Comparison of ENCODE assay signal across 29 cellular contexts in the genomic region with DNA sequence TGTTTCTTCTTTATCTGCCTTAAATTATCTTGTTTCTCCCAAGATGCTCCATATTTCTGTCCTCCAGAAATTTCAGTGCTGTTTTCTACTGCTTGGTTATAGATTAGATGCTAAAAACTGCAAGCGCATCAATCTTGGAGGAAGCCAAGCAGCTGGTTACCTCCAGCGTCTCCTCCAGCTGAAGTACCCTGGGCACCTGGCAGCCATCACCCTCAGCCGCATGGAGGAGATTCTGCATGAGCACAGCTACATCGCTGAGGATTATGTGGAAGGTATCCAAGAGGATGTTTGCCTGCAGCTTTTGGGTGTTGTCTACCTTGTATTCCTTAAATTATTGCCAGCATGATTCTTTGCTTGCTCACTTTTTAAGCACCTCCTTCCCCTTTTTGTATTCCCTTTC. TPM values are rescaled to one million over a fixed set of nuclear protein-coding genes. Genes with fewer than 3 reads are reported as not detected.
"Had no signal": no experiment of that assay in that cellular context is flagged by ENCODE, and none has a peak within 500 bp of the region (broad histone marks: within the 10 kb centered on the region; RNA-seq: fewer than 3 reads in every experiment).

No MANE protein-coding gene starts in this region.

- H3K27ac Mint-ChIP-seq: activated B cell treated with CpG ODN at 0.5 μM for 24 hours; activated CD4-positive, alpha-beta T cell treated with anti-CD3 and anti-CD28 coated beads, Interleukin-2, amount 10 ng/mL, durations not matched to agents 7 days and 5 days; activated CD8-positive, alpha-beta T cell treated with anti-CD3 and anti-CD28 coated beads for 36 hours; activated naive CD4-positive, alpha-beta T cell treated with anti-CD3 and anti-CD28 coated beads for 36 hours; activated naive CD4-positive, alpha-beta T cell treated with anti-CD3 and anti-CD28 coated beads, Interleukin-2, amount 50 U/mL, for 72 hours; activated naive CD8-positive, alpha-beta T cell treated with anti-CD3 and anti-CD28 coated beads for 36 hours; activated T-cell treated with anti-CD3 and anti-CD28 coated beads, Interleukin-2, amount 50 U/mL, for 72 hours; activated T-helper 1 cell treated with anti-CD3 and anti-CD28 coated beads, Interleukin-12 subunit alpha, Interleukin-12 subunit beta, Interleukin-2, Interleukin-4 antibody, amounts not matched to agents 30 ng/mL and 10 ng/mL and 1 ng/mL, durations not matched to agents 14 hours and 24 hours and 36 hours; activated T-helper 17 cell treated with anti-CD3 and anti-CD28 coated beads, Interleukin-2, amount 50 U/mL, for 72 hours; T-helper 1 cell treated with Interleukin-12 subunit alpha and Interleukin-12 subunit beta and Interleukin-4 antibody, amounts not matched to agents 30 μg/mL and 1 μg/mL, for 36 hours; T-helper 2 cell treated with Interferon-gamma antibody and Interleukin-4, amounts not matched to agents 5 μg/mL and 100 μg/mL, for 36 hours had no signal

- H3K9me3 ChIP-seq: adrenal gland, body of pancreas, breast epithelium had no signal

- H3K9me3 Mint-ChIP-seq: activated B cell treated with CpG ODN at 0.5 μM for 24 hours; activated CD4-positive, alpha-beta T cell treated with anti-CD3 and anti-CD28 coated beads, Interleukin-2, amount 10 ng/mL, durations not matched to agents 7 days and 5 days; activated CD8-positive, alpha-beta T cell treated with anti-CD3 and anti-CD28 coated beads for 36 hours; activated naive CD4-positive, alpha-beta T cell treated with anti-CD3 and anti-CD28 coated beads for 36 hours; activated naive CD4-positive, alpha-beta T cell treated with anti-CD3 and anti-CD28 coated beads, Interleukin-2, amount 50 U/mL, for 72 hours; activated naive CD8-positive, alpha-beta T cell treated with anti-CD3 and anti-CD28 coated beads for 36 hours; activated T-cell treated with anti-CD3 and anti-CD28 coated beads, Interleukin-2, amount 50 U/mL, for 4 hours; activated T-cell treated with anti-CD3 and anti-CD28 coated beads, Interleukin-2, amount 50 U/mL, for 72 hours; activated T-helper 1 cell treated with anti-CD3 and anti-CD28 coated beads, Interleukin-12 subunit alpha, Interleukin-12 subunit beta, Interleukin-2, Interleukin-4 antibody, amounts not matched to agents 30 ng/mL and 10 ng/mL and 1 ng/mL, durations not matched to agents 14 hours and 24 hours and 36 hours; activated T-helper 17 cell treated with anti-CD3 and anti-CD28 coated beads, Interleukin-2, amount 50 U/mL, for 72 hours; T-helper 1 cell treated with Interleukin-12 subunit alpha and Interleukin-12 subunit beta and Interleukin-4 antibody, amounts not matched to agents 30 μg/mL and 1 μg/mL, for 36 hours; T-helper 2 cell treated with Interferon-gamma antibody and Interleukin-4, amounts not matched to agents 5 μg/mL and 100 μg/mL, for 36 hours had no signal

- H3K27me3 Mint-ChIP-seq: activated B cell treated with CpG ODN at 0.5 μM for 24 hours; activated CD4-positive, alpha-beta T cell treated with anti-CD3 and anti-CD28 coated beads, Interleukin-2, amount 10 ng/mL, durations not matched to agents 7 days and 5 days; activated CD8-positive, alpha-beta T cell treated with anti-CD3 and anti-CD28 coated beads for 36 hours; activated naive CD8-positive, alpha-beta T cell treated with anti-CD3 and anti-CD28 coated beads for 36 hours; activated T-helper 17 cell treated with anti-CD3 and anti-CD28 coated beads, Interleukin-2, amount 50 U/mL, for 72 hours had no signal

- DNase-seq: activated B cell treated with CpG ODN at 0.5 μM for 24 hours; activated CD4-positive, alpha-beta T cell treated with anti-CD3 and anti-CD28 coated beads, Interleukin-2, amount 50 U/mL, for 48 hours; activated CD4-positive, CD25-positive, alpha-beta regulatory T cell treated with anti-CD3 and anti-CD28 coated beads, Interleukin-2, amount 50 U/mL, for 72 hours; activated effector memory CD4-positive, alpha-beta T cell treated with anti-CD3 and anti-CD28 coated beads, Interleukin-2, amount 50 U/mL, for 16 hours; activated gamma-delta T cell treated with Interleukin-2 at 50 U/mL for 16 hours; activated naive CD4-positive, alpha-beta T cell; activated naive CD8-positive, alpha-beta T cell treated with anti-CD3 and anti-CD28 coated beads for 36 hours; activated T-cell treated with anti-CD3 and anti-CD28 coated beads, Interleukin-2, amount 50 U/mL, for 1 hour; activated T-cell treated with anti-CD3 and anti-CD28 coated beads, Interleukin-2, amount 50 U/mL, for 4 hours; amniotic stem cell; aorta; central memory CD4-positive, alpha-beta T cell; T-helper 9 cell had no signal

- H3K4me3 ChIP-seq: adrenal gland, body of pancreas, breast epithelium had no signal

- H3K27me3 ChIP-seq: adrenal gland, body of pancreas, brain microvascular endothelial cell, breast epithelium had no signal

- H3K4me3 Mint-ChIP-seq: activated B cell treated with CpG ODN at 0.5 μM for 24 hours; activated CD4-positive, alpha-beta T cell treated with anti-CD3 and anti-CD28 coated beads, Interleukin-2, amount 10 ng/mL, durations not matched to agents 7 days and 5 days; activated CD8-positive, alpha-beta T cell treated with anti-CD3 and anti-CD28 coated beads for 36 hours; activated naive CD4-positive, alpha-beta T cell treated with anti-CD3 and anti-CD28 coated beads for 36 hours; activated naive CD8-positive, alpha-beta T cell treated with anti-CD3 and anti-CD28 coated beads for 36 hours; activated T-cell treated with anti-CD3 and anti-CD28 coated beads, Interleukin-2, amount 50 U/mL, for 4 hours; activated T-cell treated with anti-CD3 and anti-CD28 coated beads, Interleukin-2, amount 50 U/mL, for 72 hours; activated T-helper 1 cell treated with anti-CD3 and anti-CD28 coated beads, Interleukin-12 subunit alpha, Interleukin-12 subunit beta, Interleukin-2, Interleukin-4 antibody, amounts not matched to agents 30 ng/mL and 10 ng/mL and 1 ng/mL, durations not matched to agents 14 hours and 24 hours and 36 hours; activated T-helper 17 cell treated with anti-CD3 and anti-CD28 coated beads, Interleukin-2, amount 50 U/mL, for 72 hours; T-helper 1 cell treated with Interleukin-12 subunit alpha and Interleukin-12 subunit beta and Interleukin-4 antibody, amounts not matched to agents 30 μg/mL and 1 μg/mL, for 36 hours; T-helper 2 cell treated with Interferon-gamma antibody and Interleukin-4, amounts not matched to agents 5 μg/mL and 100 μg/mL, for 36 hours had no signal

RNA-seq across cellular contexts. Expression of a gene that starts 27.7 kb away (rescaled TPM):
- total RNA-seq: activated B cell treated with CpG ODN at 0.5 μM for 24 hours; activated CD4-positive, alpha-beta T cell treated with anti-CD3 and anti-CD28 coated beads, Interleukin-2, amount 10 ng/mL, durations not matched to agents 7 days and 5 days; activated CD8-positive, alpha-beta memory T cell treated with anti-CD3 and anti-CD28 coated beads for 36 hours; activated CD8-positive, alpha-beta T cell treated with anti-CD3 and anti-CD28 coated beads for 36 hours; activated naive CD4-positive, alpha-beta T cell treated with anti-CD3 and anti-CD28 coated beads for 36 hours; activated naive CD4-positive, alpha-beta T cell treated with anti-CD3 and anti-CD28 coated beads, Interleukin-2, amount 50 U/mL, for 72 hours; activated naive CD8-positive, alpha-beta T cell treated with anti-CD3 and anti-CD28 coated beads for 36 hours; activated T-cell treated with anti-CD3 and anti-CD28 coated beads, Interleukin-2, amount 50 U/mL, for 4 hours; activated T-helper 1 cell treated with anti-CD3 and anti-CD28 coated beads, Interleukin-12 subunit alpha, Interleukin-12 subunit beta, Interleukin-2, Interleukin-4 antibody, amounts not matched to agents 30 ng/mL and 10 ng/mL and 1 ng/mL, durations not matched to agents 14 hours and 24 hours and 36 hours; adrenal gland; aorta; astrocyte; body of pancreas; breast epithelium; cardiac septum had no signal
